25 cellular contexts compared by ENCODE assay signal in genomic region chr7:134374791-134375190, GRCh38.
"Had no signal": no experiment of that assay in that cellular context is flagged by ENCODE, and none has a peak within 500 bp of the region (broad histone marks: within the 10 kb centered on the region; RNA-seq: fewer than 3 reads in every experiment).

No MANE protein-coding gene starts in this region.

- H3K4me3 Mint-ChIP-seq: immature natural killer cell; mesothelial cell of epicardium; naive thymus-derived CD4-positive, alpha-beta T cell; natural killer cell treated with Interleukin-12 subunit alpha and Interleukin-12 subunit beta and Interleukin-15 and Interleukin-18, amount 100 ng/mL, for 72 hours; stimulated activated memory B cell treated with anti-CD40 and anti-IgM and Interleukin-4, amounts not matched to agents 10 μg/mL and 1 μg/mL and 100 μg/mL, for 72 hours; stimulated activated naive CD8-positive, alpha-beta T cell treated with anti-CD3 and anti-CD28 coated beads, Interleukin-15, amount 100 ng/mL, for 72 hours had no signal

- H3K4me1 ChIP-seq: left ventricle myocardium inferior, prostate gland, spleen, testis, thyroid gland had no signal

- H3K4me3 ChIP-seq: left ventricle myocardium inferior, lung, pancreas, prostate gland, skin epidermis, spleen, testis, thyroid gland, transverse colon, upper lobe of left lung had no signal

- H3K4me1 Mint-ChIP-seq: immature natural killer cell; mesothelial cell of epicardium; naive thymus-derived CD4-positive, alpha-beta T cell; stimulated activated memory B cell treated with anti-CD40 and anti-IgM and Interleukin-4, amounts not matched to agents 10 μg/mL and 1 μg/mL and 100 μg/mL, for 72 hours; stimulated activated naive CD8-positive, alpha-beta T cell treated with anti-CD3 and anti-CD28 coated beads, Interleukin-15, amount 100 ng/mL, for 72 hours had no signal

- H3K27ac ChIP-seq: left ventricle myocardium inferior, prostate gland, skin epidermis, spleen, testis, thyroid gland, upper lobe of left lung had no signal

- H3K9me3 Mint-ChIP-seq: mesothelial cell of epicardium; natural killer cell treated with Interleukin-12 subunit alpha and Interleukin-12 subunit beta and Interleukin-15 and Interleukin-18, amount 100 ng/mL, for 72 hours; stimulated activated memory B cell treated with anti-CD40 and anti-IgM and Interleukin-4, amounts not matched to agents 10 μg/mL and 1 μg/mL and 100 μg/mL, for 72 hours; stimulated activated naive CD8-positive, alpha-beta T cell treated with anti-CD3 and anti-CD28 coated beads, Interleukin-15, amount 100 ng/mL, for 72 hours had no signal

- H3K36me3 Mint-ChIP-seq: immature natural killer cell; mesothelial cell of epicardium; naive thymus-derived CD4-positive, alpha-beta T cell; natural killer cell treated with Interleukin-12 subunit alpha and Interleukin-12 subunit beta and Interleukin-15 and Interleukin-18, amount 100 ng/mL, for 72 hours; stimulated activated memory B cell treated with anti-CD40 and anti-IgM and Interleukin-4, amounts not matched to agents 10 μg/mL and 1 μg/mL and 100 μg/mL, for 72 hours had no signal

- FAIRE-seq: islet of Langerhans, kidney, pancreas had no signal

- DNase-seq: immature natural killer cell; kidney; left colon; left ventricle myocardium inferior; mesendoderm; naive thymus-derived CD4-positive, alpha-beta T cell; pancreas; retina; spleen; stimulated activated CD4-positive, alpha-beta T cell treated with anti-CD3 and anti-CD28 coated beads, Interleukin-4, amount 100 ng/mL, for 24 hours; stimulated activated naive CD4-positive, alpha-beta T cell treated with Interleukin-2 at 50 U/mL for 16 hours; stimulated activated naive CD8-positive, alpha-beta T cell treated with anti-CD3 and anti-CD28 coated beads, Interleukin-15, amount 100 ng/mL, for 72 hours; testis; upper lobe of left lung had no signal

- H3K9me3 ChIP-seq: left ventricle myocardium inferior, pancreas, prostate gland, spleen, testis, thyroid gland, transverse colon, upper lobe of left lung had no signal

- H3K27ac Mint-ChIP-seq: immature natural killer cell; mesothelial cell of epicardium; naive thymus-derived CD4-positive, alpha-beta T cell; natural killer cell treated with Interleukin-12 subunit alpha and Interleukin-12 subunit beta and Interleukin-15 and Interleukin-18, amount 100 ng/mL, for 72 hours; stimulated activated memory B cell treated with anti-CD40 and anti-IgM and Interleukin-4, amounts not matched to agents 10 μg/mL and 1 μg/mL and 100 μg/mL, for 72 hours; stimulated activated naive CD8-positive, alpha-beta T cell treated with anti-CD3 and anti-CD28 coated beads, Interleukin-15, amount 100 ng/mL, for 72 hours had no signal

- ATAC-seq: naive thymus-derived CD4-positive, alpha-beta T cell; natural killer cell treated with Interleukin-12 subunit alpha and Interleukin-12 subunit beta and Interleukin-15 and Interleukin-18, amount 100 ng/mL, for 72 hours; right cardiac atrium; sciatic nerve; stimulated activated memory B cell treated with anti-CD40 and anti-IgM and Interleukin-4, amounts not matched to agents 10 μg/mL and 1 μg/mL and 100 μg/mL, for 72 hours; stimulated activated naive CD8-positive, alpha-beta T cell treated with anti-CD3 and anti-CD28 coated beads, Interleukin-15, amount 100 ng/mL, for 72 hours had no signal
